Comparison of ENCODE assay signal across 8 cellular contexts in genomic region chr2:25161055-25161781, GRCh38. TPM values are rescaled to one million over a fixed set of nuclear protein-coding genes. Genes with fewer than 3 reads are reported as not detected.
DNase-seq lines count a peak whose midpoint lies in the region; ATAC-seq, FAIRE-seq and TF ChIP-seq lines count a peak whose summit lies in the region.

No MANE protein-coding gene starts in this region.

- DNase-seq in ascending aorta (ENCODE audit: low spot score in 2 of 2) (no peak), HepG2 (ENCODE audit: low spot score) (no peak), DMS53 treated with DMSO at 0.1 percent for 48 hours (lab: John Stamatoyannopoulos, UW; ENCODE audit: unreplicated experiment) (no peak), superior temporal gyrus (ENCODE audit: extremely low spot score) (no peak), NCI-H146 (lab: John Stamatoyannopoulos, UW) (no peak)
- DNase-seq in stimulated activated CD8-positive, alpha-beta memory T cell treated with anti-CD3 and anti-CD28 coated beads, Interleukin-2, amount 100 ng/mL, for 1 hour (ENCODE audit: low read depth in 2 of 2), result peak; percentile 50 to 52

- H3K79me2 ChIP-seq in DOHH2 (ENCODE audit: control insufficient read depth, low read length) (no peaks in the 10 kb centered on the region), HepG2 (ENCODE audit: insufficient read depth, low read length) (no peaks in the 10 kb centered on the region)

- TF ChIP-seq CTCF in DOHH2 (IDR thresholded peaks at IDR 0.05; ENCODE audit: low read depth, low read length, poor library complexity, severe bottlenecking) (no peak), ascending aorta (IDR thresholded peaks at IDR 0.05) (no peak), HepG2 (CRISPR knock-in tag; IDR thresholded peaks at IDR 0.05) (no peak)

- H3K9me3 ChIP-seq in DOHH2 (ENCODE audit: control insufficient read depth, insufficient read depth, low read length) (no peaks in the 10 kb centered on the region), ascending aorta (no peaks in the 10 kb centered on the region), HepG2 (ENCODE audit: low read length) (no peaks in the 10 kb centered on the region)

- intact Hi-C loops in ascending aorta (cut with DNase I) (no loop called here), HepG2 (cut with micrococcal nuclease; ENCODE audit: unreplicated experiment) (no loop called here)

- no peak for ATAC-seq in HepG2

- POLR2A ChIA-PET in HepG2 (lab: Yijun Ruan, JAX), result no interaction called here

- no peak overlapping the region for H2AFZ ChIP-seq in HepG2 (ENCODE audit: low read length)

- no peaks in the 10 kb centered on the region for H3K9me3 Mint-ChIP-seq in T-helper 1 cell treated with Interleukin-12 subunit alpha and Interleukin-12 subunit beta and Interleukin-4 antibody, amounts not matched to agents 30 μg/mL and 1 μg/mL, for 36 hours

- peaks cover under 1% of the 10 kb centered on the region; the same call in 1 of the 2 replicates for H4K20me1 ChIP-seq in DOHH2 (ENCODE audit: control insufficient read depth, insufficient read depth, low read depth, low read length)
- H4K20me1 ChIP-seq in HepG2 (ENCODE audit: insufficient read depth, low read length), result no peaks in the 10 kb centered on the region

- TF ChIP-seq EP300 in HepG2 (IDR thresholded peaks at IDR 0.05; ENCODE audit: low read depth in 2 of 2, low read length in 2 of 2) (no peak), HepG2 (CRISPR knock-in tag; IDR thresholded peaks at IDR 0.05; ENCODE audit: borderline replicate concordance) (no peak)

- peaks cover 35% of the 10 kb centered on the region for H3K27me3 ChIP-seq in DOHH2 (ENCODE audit: control insufficient read depth, low read length)
- no peaks in the 10 kb centered on the region for H3K27me3 ChIP-seq in ascending aorta
- peaks cover 6 to 33% of the 10 kb centered on the region in 2 experiments; a peak in 3 of 5 replicates for H3K27me3 ChIP-seq in HepG2 (ENCODE audit: control insufficient read depth in 1 of 2, insufficient read depth in 2 of 2, low read length in 2 of 2)

- no peaks in the 10 kb centered on the region for H3K9me2 ChIP-seq in DOHH2 (replicated peaks; ENCODE audit: control insufficient read depth, low read length)

- peaks cover 21% of the 10 kb centered on the region for H3K27me3 Mint-ChIP-seq in T-helper 1 cell treated with Interleukin-12 subunit alpha and Interleukin-12 subunit beta and Interleukin-4 antibody, amounts not matched to agents 30 μg/mL and 1 μg/mL, for 36 hours (ENCODE audit: low read depth)

- in situ Hi-C loops in HepG2 (cut with HindIII; ENCODE audit: extremely low pct_ligation_motif_present, low pct_unique_long_range_greater_than_20kb), result no loop called here

- H3K4me2 ChIP-seq in DOHH2 (ENCODE audit: low read length) (peak overlapping the region; percentile 25; the same call in 1 of the 2 replicates), HepG2 (ENCODE audit: low read depth, low read length) (no peak overlapping the region)

- FAIRE-seq in HepG2 (lab: Jason Lieb, UNC), result no peak

- H3K27ac ChIP-seq in DOHH2 (ENCODE audit: low read depth, low read length), result no peak overlapping the region
- H3K27ac ChIP-seq in ascending aorta, result no peak overlapping the region
- no peak overlapping the region for H3K27ac ChIP-seq in HepG2 (ENCODE audit: extremely low read length, insufficient read depth, low read length)

- no peak for TF ChIP-seq RAD21 in HepG2 (CRISPR knock-in tag; IDR thresholded peaks at IDR 0.05)

- H3K4me1 ChIP-seq in DOHH2 (ENCODE audit: control insufficient read depth, low read length) (peaks cover 13% of the 10 kb centered on the region), ascending aorta (no peaks in the 10 kb centered on the region), HepG2 (ENCODE audit: insufficient read depth, low read length) (no peaks in the 10 kb centered on the region)

- H3F3A ChIP-seq in DOHH2 (ENCODE audit: control insufficient read depth, insufficient read depth), result no peaks in the 10 kb centered on the region

- peaks cover 5% of the 10 kb centered on the region for H3K36me3 Mint-ChIP-seq in T-helper 1 cell treated with Interleukin-12 subunit alpha and Interleukin-12 subunit beta and Interleukin-4 antibody, amounts not matched to agents 30 μg/mL and 1 μg/mL, for 36 hours (ENCODE audit: low read depth)

- peaks cover 20% of the 10 kb centered on the region for H3K4me1 Mint-ChIP-seq in T-helper 1 cell treated with Interleukin-12 subunit alpha and Interleukin-12 subunit beta and Interleukin-4 antibody, amounts not matched to agents 30 μg/mL and 1 μg/mL, for 36 hours (ENCODE audit: low read depth)

- no peak for TF ChIP-seq POLR2A in HepG2 (IDR thresholded peaks at IDR 0.05; ENCODE audit: insufficient read depth in 1 of 2, low read depth in 2 of 2, low read length in 2 of 2)

- H3K36me3 ChIP-seq in DOHH2 (ENCODE audit: control insufficient read depth, low read length) (no peaks in the 10 kb centered on the region), ascending aorta (no peaks in the 10 kb centered on the region), HepG2 (replicated peaks in 1 of 2; ENCODE audit: control insufficient read depth in 1 of 2, insufficient read depth in 2 of 2, low read length in 2 of 2) (no peaks in the 10 kb centered on the region)

- WGBS in HepG2 (ENCODE audit: low lambda C conversion rate), result 80% methylated on average over 61 of the region's 69 CpGs

- H3K9ac ChIP-seq in HepG2 (ENCODE audit: insufficient read depth, low read depth, low read length), result no peak overlapping the region

- H3K4me3 Mint-ChIP-seq in T-helper 1 cell treated with Interleukin-12 subunit alpha and Interleukin-12 subunit beta and Interleukin-4 antibody, amounts not matched to agents 30 μg/mL and 1 μg/mL, for 36 hours, result peak overlapping the region; percentile 73

- no TSS peak for BruUV-seq in HepG2 (replicated peaks; lab: Mats Ljungman, UMichigan)

- H3K4me3 ChIP-seq in DOHH2 (ENCODE audit: low read length) (peak overlapping the region; percentile 27; the same call in 1 of the 2 replicates), ascending aorta (peak overlapping the region; percentile 36 to 48), HepG2 (replicated peaks in 1 of 3; ENCODE audit: insufficient read depth in 1 of 3, low read depth in 2 of 3, low read length in 3 of 3) (no peak overlapping the region)

- H3K27ac Mint-ChIP-seq in T-helper 1 cell treated with Interleukin-12 subunit alpha and Interleukin-12 subunit beta and Interleukin-4 antibody, amounts not matched to agents 30 μg/mL and 1 μg/mL, for 36 hours, result peak overlapping the region; percentile 81

- CTCF ChIA-PET in HepG2 (lab: Yijun Ruan, JAX; ENCODE audit: low intra/inter-chr PET ratio, low total read pairs), result no interaction called here

TF ChIP-seq in HepG2, 621 proteins besides CTCF, POLR2A, EP300 and RAD21:
- TF ChIP-seq DNMT1 (CRISPR knock-in tag; IDR thresholded peaks at IDR 0.05) (0 out of 2 replicates have a peak, but pooled peaks have one; percentile 61), ZBTB33 (CRISPR knock-in tag; IDR thresholded peaks at IDR 0.05) (peak; percentile 63; the same call in 1 of the 2 replicates), IRF1 (CRISPR knock-in tag; IDR thresholded peaks at IDR 0.05; ENCODE audit: low read depth) (no peak)

RNA-seq across cellular contexts. Expression of gene POMC, which starts 7.2 kb away (rescaled TPM):
- 18.6 TPM for total RNA-seq in ascending aorta
- total RNA-seq in HepG2 (2016; rRNA removed; fragmentation: Illumina TruSeq; extraction: Trizol), result not detected in 2 replicates
- total RNA-seq in HepG2 (2016; cell fraction: cytosol; rRNA removed; fragmentation: Illumina TruSeq; extraction: Trizol; ENCODE audit: low read depth), result not detected in 2 replicates
- total RNA-seq in HepG2 (2016; cell fraction: insoluble cytoplasmic fraction; rRNA removed; fragmentation: Illumina TruSeq; extraction: Trizol), result not detected in 2 replicates
- total RNA-seq in HepG2 (2016; cell fraction: membrane; rRNA removed; fragmentation: Illumina TruSeq; extraction: Trizol), result not detected in 2 replicates
- total RNA-seq in HepG2 (2016; cell fraction: nucleus; rRNA removed; fragmentation: Illumina TruSeq; extraction: Trizol), result not detected in 2 replicates
- not detected in 2 replicates for polyA plus RNA-seq in HepG2 (2011; rRNA removed)
- not detected in 2 replicates for polyA plus RNA-seq in HepG2 (2011; cell fraction: cytosol; rRNA removed)
- not detected in 2 replicates for polyA plus RNA-seq in HepG2 (2011; cell fraction: nucleus; rRNA removed)
- not detected in 2 replicates for polyA plus RNA-seq in HepG2 (2012)
- not detected in 2 replicates for polyA plus RNA-seq in HepG2 (2016; cell fraction: cytosol; fragmentation: Illumina TruSeq; extraction: Trizol; ENCODE audit: low read depth)
- polyA plus RNA-seq in HepG2 (2016; cell fraction: insoluble cytoplasmic fraction; fragmentation: Illumina TruSeq; extraction: Trizol; ENCODE audit: low read depth), result not detected in 2 replicates
- polyA plus RNA-seq in HepG2 (2016; cell fraction: membrane; fragmentation: Illumina TruSeq; extraction: Trizol; ENCODE audit: low read depth), result not detected in 2 replicates
- not detected in 2 replicates for polyA plus RNA-seq in HepG2 (2016; cell fraction: nucleus; fragmentation: Illumina TruSeq; extraction: Trizol; ENCODE audit: insufficient read depth, low read depth)
- not detected in 2 replicates for polyA minus RNA-seq in HepG2 (2011; rRNA and poly(A)+ RNA removed; ENCODE audit: low replicate concordance)
- polyA minus RNA-seq in HepG2 (2011; cell fraction: cytosol; rRNA and poly(A)+ RNA removed), result not detected in 2 replicates
- polyA minus RNA-seq in HepG2 (2011; cell fraction: nucleus; rRNA and poly(A)+ RNA removed), result not detected in 2 replicates

Comparison
In these comparisons a context has a peak if more than half of its experiments do, and no peak if none do; other contexts are left out.
1. H3K4me3 ChIP-seq: peak in DOHH2 (single experiment) and ascending aorta (2 of 2); none in HepG2 (0 of 3).
2. DNase-seq: peak in stimulated activated CD8-positive, alpha-beta memory T cell treated with anti-CD3 and anti-CD28 coated beads, Interleukin-2, amount 100 ng/mL, for 1 hour (2 of 2); none in ascending aorta (0 of 2), HepG2 (single experiment), DMS53 treated with DMSO at 0.1 percent for 48 hours (single experiment), superior temporal gyrus (single experiment) and NCI-H146 (single experiment).
3. RNA of gene POMC, which starts 7.2 kb away (total RNA-seq): 18.6 TPM in ascending aorta (single experiment); not detected in HepG2; every median in the first group is over 10 times any median in the second.